22 cellular contexts compared by ENCODE assay signal in the genomic region with DNA sequence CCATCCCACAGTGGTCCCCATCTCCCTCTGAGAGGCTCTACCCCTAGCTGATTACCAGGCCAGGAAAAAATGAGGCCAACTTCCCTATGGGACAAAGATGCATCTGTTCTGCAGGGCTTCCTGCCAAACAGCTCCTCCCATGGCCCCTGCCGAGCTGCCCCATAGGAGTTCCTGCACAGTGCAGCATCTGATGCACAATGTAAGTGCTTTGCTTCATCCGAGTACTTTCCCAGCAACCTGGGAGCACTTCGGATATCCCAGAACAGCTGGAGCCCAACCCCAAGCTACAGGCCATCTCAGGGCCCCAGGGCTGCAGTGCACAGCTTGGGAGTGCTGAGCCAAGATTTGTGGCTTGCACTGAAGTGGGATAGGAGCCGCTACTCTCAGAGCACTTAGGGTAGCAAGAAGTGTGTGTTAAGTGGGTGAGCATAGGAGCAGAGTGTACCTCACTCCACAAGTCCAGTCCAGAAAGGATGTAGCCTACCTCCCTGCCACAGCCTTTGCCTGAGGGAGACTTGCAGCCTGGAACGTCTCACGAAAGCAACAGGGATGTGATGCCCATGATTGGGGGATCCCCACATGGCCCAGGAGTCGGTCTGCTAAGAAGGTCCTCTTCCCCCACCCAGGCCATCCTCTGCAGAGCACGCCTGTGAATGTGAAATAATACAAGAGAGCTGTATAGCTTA.
A peak's percentile ranks its signal among the peaks of the same experiment; 100 is the strongest.
DNase-seq lines count a peak whose midpoint lies in the region; ATAC-seq, FAIRE-seq and TF ChIP-seq lines count a peak whose summit lies in the region.
"Had no signal": no experiment of that assay in that cellular context is flagged by ENCODE, and none has a peak within 500 bp of the region (broad histone marks: within the 10 kb centered on the region; RNA-seq: fewer than 3 reads in every experiment).

No MANE protein-coding gene starts in this region.

- H4K20me1 ChIP-seq in GM12878 (ENCODE audit: control insufficient read depth, insufficient read depth) = no peaks in the 10 kb centered on the region

- H3K79me2 ChIP-seq in GM12878 (ENCODE audit: control insufficient read depth, insufficient read depth, low read length) = no peaks in the 10 kb centered on the region

- TF ChIP-seq CTCF in GM12878 (IDR thresholded peaks at IDR 0.05 in 2 of 3, conservative IDR thresholded peaks at IDR 0.05 in 1 of 3; ENCODE audit: control insufficient read depth in 2 of 3, extremely low read depth in 1 of 3, insufficient read depth in 1 of 3, low read depth in 3 of 3, low read length in 3 of 3) = no peak
- TF ChIP-seq CTCF in adrenal gland (IDR thresholded peaks at IDR 0.05) = no peak

- H3K9me3 ChIP-seq in GM12878 (replicated peaks; ENCODE audit: control insufficient read depth, insufficient read depth, low read length) (no peaks in the 10 kb centered on the region; the same call in 2 of the 3 replicates), adrenal gland (replicated peaks in 1 of 3) (no peaks in the 10 kb centered on the region)
- H3K9me3 ChIP-seq: thoracic aorta had no signal

- DNase-seq in GM12878 (ENCODE audit: low read depth, low spot score) (no peak), adrenal gland (no peak), ecto neural progenitor cell (ENCODE audit: low spot score) (no peak)
- no peak for DNase-seq in stimulated activated naive CD4-positive, alpha-beta T cell treated with Interleukin-2 at 50 U/mL for 16 hours (lab: John Stamatoyannopoulos, UW)
- DNase-seq: activated CD8-positive, alpha-beta T cell treated with anti-CD3 and anti-CD28 coated beads, Interleukin-2, amount 10 ng/mL, durations not matched to agents 7 days and 5 days; activated naive CD8-positive, alpha-beta T cell treated with anti-CD3 and anti-CD28 coated beads, Interleukin-2, amount 10 ng/mL, durations not matched to agents 7 days and 5 days; GF-D8; Karpas-422; mammary epithelial cell; naive thymus-derived CD8-positive, alpha-beta T cell; NCI-H1105 treated with DMSO at 0.1 percent for 48 hours; NCI-H2171 treated with DMSO at 0.1 percent for 48 hours; stimulated activated CD4-positive, alpha-beta T cell treated with anti-CD3 and anti-CD28 coated beads, Interleukin-4, amount 100 ng/mL, for 1 hour; SW 1271 had no signal

- TF ChIP-seq RAD21 in GM12878 (IDR thresholded peaks at IDR 0.05; ENCODE audit: insufficient read depth, low read depth, low read length) = no peak

- H3K4me3 ChIP-seq in GM12878 (no peak overlapping the region), adrenal gland (no peak overlapping the region)
- H3K4me3 ChIP-seq: breast epithelium, thoracic aorta had no signal

- no peak for FAIRE-seq in GM12878 (lab: Jason Lieb, UNC)
- FAIRE-seq: D721Med had no signal

- POLR2A ChIA-PET in GM12878 (lab: Charles Lee) = no interaction called here

- in situ Hi-C loops in GM12878 (cut with MboI) = no loop called here

- peak; percentile 43 for ATAC-seq in GM18909 (IDR thresholded peaks at IDR 0.05; ENCODE audit: poor library complexity, unreplicated experiment)
- peak; percentile 22 for ATAC-seq in GM21576 (IDR thresholded peaks at IDR 0.05; ENCODE audit: unreplicated experiment)
- peak; percentile 37 for ATAC-seq in HG03039 (IDR thresholded peaks at IDR 0.05; ENCODE audit: unreplicated experiment)
- ATAC-seq in GM12878 = peak; percentile 60
- no peak for ATAC-seq in GM18519 (IDR thresholded peaks at IDR 0.05; ENCODE audit: low FRiP score, unreplicated experiment)
- ATAC-seq: activated CD8-positive, alpha-beta T cell treated with anti-CD3 and anti-CD28 coated beads, Interleukin-2, amount 10 ng/mL, durations not matched to agents 7 days and 5 days; naive thymus-derived CD8-positive, alpha-beta T cell had no signal

- H3K4me1 ChIP-seq in GM12878 (ENCODE audit: control insufficient read depth, insufficient read depth, low read length) = peaks cover 9% of the 10 kb centered on the region
- H3K4me1 ChIP-seq in adrenal gland (replicated peaks in 1 of 2) = no peaks in the 10 kb centered on the region
- H3K4me1 ChIP-seq: breast epithelium had no signal

- peak overlapping the region; percentile 77 for H3K4me2 ChIP-seq in GM12878 (ENCODE audit: control insufficient read depth, insufficient read depth)

- H3K27ac ChIP-seq in GM12878 (ENCODE audit: control insufficient read depth, insufficient read depth) (peak overlapping the region; percentile 37), adrenal gland (no peak overlapping the region)
- H3K27ac ChIP-seq: breast epithelium, RWPE1, thoracic aorta had no signal

- intact Hi-C loops in GM12878 (cut with micrococcal nuclease; ENCODE audit: unreplicated experiment) (no loop called here), adrenal gland (cut with DNase I) (no loop called here)

- no peak for TF ChIP-seq EP300 in GM12878 (IDR thresholded peaks at IDR 0.05; ENCODE audit: borderline replicate concordance in 1 of 2, control insufficient read depth in 1 of 2, low read depth in 2 of 2, low read length in 2 of 2)

- H3K9ac ChIP-seq in GM12878 (ENCODE audit: control insufficient read depth, insufficient read depth, low read length) = no peak overlapping the region

- SMC1A ChIA-PET in GM12878 (lab: Charles Lee; ENCODE audit: uncharacterized antibody, unreplicated experiment) = interaction anchor here (1.3 kb wide), 1 partner anchor 67 kb away, joined by 4 read pairs; no protein-coding TSS in a partner anchor

- RAD21 ChIA-PET in GM12878 (lab: Charles Lee; ENCODE audit: unreplicated experiment) = no interaction called here

- CTCF ChIA-PET in GM12878 (lab: Yijun Ruan, JAX) = interaction anchor here (1.3 kb wide), 1 partner anchor 19 kb away, joined by 3 read pairs; no protein-coding TSS in a partner anchor

- BruUV-seq in GM12878 (replicated peaks; lab: Mats Ljungman, UMichigan) = no TSS peak

- WGBS in GM12878 (ENCODE audit: insufficient coverage, insufficient replicate concordance, low lambda C conversion rate, missing lambda C conversion rate) = 10% methylated on average over 8 of the region's 8 CpGs
- 66 to 74% (median 73%) methylated on average over 5 to 8 of the region's 8 CpGs for WGBS in adrenal gland, 4 donors

- H3K36me3 ChIP-seq in GM12878 (ENCODE audit: control insufficient read depth in 2 of 2, insufficient read depth in 2 of 2, low read length in 1 of 2) (no peaks in the 10 kb centered on the region), adrenal gland (replicated peaks in 1 of 2) (no peaks in the 10 kb centered on the region)
- H3K36me3 ChIP-seq: breast epithelium, thoracic aorta had no signal

- peak overlapping the region; percentile 37; the same call in 1 of the 2 replicates for H2AFZ ChIP-seq in GM12878 (ENCODE audit: control insufficient read depth, low read depth, low read length)

- no peaks in the 10 kb centered on the region for H3K27me3 ChIP-seq in GM12878 (replicated peaks in 1 of 2; ENCODE audit: control insufficient read depth in 2 of 2, insufficient read depth in 2 of 2, low read length in 1 of 2)
- no peaks in the 10 kb centered on the region for H3K27me3 ChIP-seq in adrenal gland
- H3K27me3 ChIP-seq: breast epithelium had no signal

- TF ChIP-seq POLR2A in GM12878 (IDR thresholded peaks at IDR 0.05; ENCODE audit: low read depth, low read length) (no peak), adrenal gland (IDR thresholded peaks at IDR 0.05) (no peak)

TF ChIP-seq in GM12878, 131 proteins besides CTCF, POLR2A, EP300 and RAD21:
- no peak for TF ChIP-seq SMAD1 (IDR thresholded peaks at IDR 0.05; ENCODE audit: low read depth, partially characterized antibody)
- TF ChIP-seq, protein P1, sequence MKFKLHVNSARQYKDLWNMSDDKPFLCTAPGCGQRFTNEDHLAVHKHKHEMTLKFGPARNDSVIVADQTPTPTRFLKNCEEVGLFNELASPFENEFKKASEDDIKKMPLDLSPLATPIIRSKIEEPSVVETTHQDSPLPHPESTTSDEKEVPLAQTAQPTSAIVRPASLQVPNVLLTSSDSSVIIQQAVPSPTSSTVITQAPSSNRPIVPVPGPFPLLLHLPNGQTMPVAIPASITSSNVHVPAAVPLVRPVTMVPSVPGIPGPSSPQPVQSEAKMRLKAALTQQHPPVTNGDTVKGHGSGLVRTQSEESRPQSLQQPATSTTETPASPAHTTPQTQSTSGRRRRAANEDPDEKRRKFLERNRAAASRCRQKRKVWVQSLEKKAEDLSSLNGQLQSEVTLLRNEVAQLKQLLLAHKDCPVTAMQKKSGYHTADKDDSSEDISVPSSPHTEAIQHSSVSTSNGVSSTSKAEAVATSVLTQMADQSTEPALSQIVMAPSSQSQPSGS (IDR thresholded peaks at IDR 0.05; ENCODE audit: low read length) = no peak
